In the genomic region with DNA sequence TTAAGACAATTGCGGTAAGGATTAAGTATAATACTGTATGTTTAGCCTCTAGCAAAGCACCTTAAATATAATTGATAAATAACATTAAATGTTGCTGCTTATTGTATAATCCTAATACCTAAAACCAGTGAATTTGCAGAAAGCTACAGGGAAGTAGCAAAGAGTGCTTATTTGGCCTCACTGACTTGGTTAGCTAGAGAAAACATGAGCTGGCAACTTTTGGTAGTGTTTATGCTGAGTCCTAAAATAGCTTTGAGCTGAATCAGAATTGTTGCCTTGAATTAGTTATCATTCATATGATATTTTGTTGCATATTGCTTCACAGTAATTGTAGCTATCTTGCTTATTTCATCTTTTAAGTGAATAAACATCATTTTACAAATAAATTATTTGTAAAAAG, we compare ENCODE assay signal across 27 cellular contexts.
DNase-seq lines count a peak whose midpoint lies in the region; ATAC-seq, FAIRE-seq and TF ChIP-seq lines count a peak whose summit lies in the region.
"Had no signal": no experiment of that assay in that cellular context is flagged by ENCODE, and none has a peak within 500 bp of the region (broad histone marks: within the 10 kb centered on the region; RNA-seq: fewer than 3 reads in every experiment).

No MANE protein-coding gene starts in this region.

- ATAC-seq in GM21390 (IDR thresholded peaks at IDR 0.05; ENCODE audit: unreplicated experiment), result no peak
- ATAC-seq: body of pancreas; CD8-positive, alpha-beta T cell; foreskin keratinocyte; stimulated activated naive CD8-positive, alpha-beta T cell treated with anti-CD3 and anti-CD28 coated beads, Interleukin-15, amount 100 ng/mL, for 72 hours had no signal

- H3K4me3 ChIP-seq in astrocyte of the spinal cord (ENCODE audit: low read depth, low read length) (no peak overlapping the region), retinal pigment epithelial cell (ENCODE audit: low read length) (no peak overlapping the region)
- H3K4me3 ChIP-seq: body of pancreas, right atrium auricular region, transverse colon had no signal

- in situ Hi-C loops in astrocyte of the spinal cord (cut with HindIII; ENCODE audit: low sequenced_read_pairs), result no loop called here

- no peak for FAIRE-seq in D721Med (lab: Jason Lieb, UNC)
- FAIRE-seq: GM12891, keratinocyte had no signal

- DNase-seq in HS-5 (ENCODE audit: low read depth), result peak; percentile 16
- peak; percentile 33 for DNase-seq in astrocyte of the spinal cord (ENCODE audit: low read depth, low spot score)
- peak; percentile 23 for DNase-seq in fibroblast of peridontal ligament (ENCODE audit: extremely low read depth)
- peak; percentile 19 for DNase-seq in retinal pigment epithelial cell (ENCODE audit: low read depth)
- no peak for DNase-seq in NCI-H1694 treated with DMSO at 0.1 percent for 48 hours (lab: John Stamatoyannopoulos, UW)
- no peak for DNase-seq in D721Med (ENCODE audit: insufficient read length, low spot score)
- DNase-seq: activated CD4-positive, alpha-beta T cell treated with anti-CD3 and anti-CD28 coated beads, Interleukin-2, amount 50 U/mL, for 48 hours; activated effector memory CD4-positive, alpha-beta T cell treated with Interleukin-2 at 50 U/mL for 16 hours; activated naive CD8-positive, alpha-beta T cell treated with anti-CD3 and anti-CD28 coated beads, Interleukin-2, amount 10 ng/mL, durations not matched to agents 7 days and 5 days; AML-193; body of pancreas; CD8-positive, alpha-beta T cell; cortex of kidney; DMS53; hippocampal formation; NCI-H1105; NCI-H2081 treated with DMSO at 0.1 percent for 48 hours; NCI-H510A; nucleus accumbens; SK-N-SH; stimulated activated naive CD8-positive, alpha-beta T cell treated with anti-CD3 and anti-CD28 coated beads, Interleukin-15, amount 100 ng/mL, for 72 hours; transverse colon had no signal

- TF ChIP-seq CTCF in astrocyte of the spinal cord (IDR thresholded peaks at IDR 0.05; ENCODE audit: low read depth, low read length) (no peak), retinal pigment epithelial cell (conservative IDR thresholded peaks at IDR 0.05; ENCODE audit: low read depth, low read length) (no peak), D721Med (IDR thresholded peaks at IDR 0.05; ENCODE audit: insufficient read depth, missing control alignments) (no peak)

Comparison
In these comparisons a context has a peak if more than half of its experiments do, and no peak if none do; other contexts are left out.
1. DNase-seq: peak in HS-5 (single experiment), astrocyte of the spinal cord (single experiment), fibroblast of peridontal ligament (single experiment) and retinal pigment epithelial cell (single experiment); none in NCI-H1694 treated with DMSO at 0.1 percent for 48 hours (single experiment) and D721Med (single experiment).